ENCODE assay signal across 8 cellular contexts in the genomic region with DNA sequence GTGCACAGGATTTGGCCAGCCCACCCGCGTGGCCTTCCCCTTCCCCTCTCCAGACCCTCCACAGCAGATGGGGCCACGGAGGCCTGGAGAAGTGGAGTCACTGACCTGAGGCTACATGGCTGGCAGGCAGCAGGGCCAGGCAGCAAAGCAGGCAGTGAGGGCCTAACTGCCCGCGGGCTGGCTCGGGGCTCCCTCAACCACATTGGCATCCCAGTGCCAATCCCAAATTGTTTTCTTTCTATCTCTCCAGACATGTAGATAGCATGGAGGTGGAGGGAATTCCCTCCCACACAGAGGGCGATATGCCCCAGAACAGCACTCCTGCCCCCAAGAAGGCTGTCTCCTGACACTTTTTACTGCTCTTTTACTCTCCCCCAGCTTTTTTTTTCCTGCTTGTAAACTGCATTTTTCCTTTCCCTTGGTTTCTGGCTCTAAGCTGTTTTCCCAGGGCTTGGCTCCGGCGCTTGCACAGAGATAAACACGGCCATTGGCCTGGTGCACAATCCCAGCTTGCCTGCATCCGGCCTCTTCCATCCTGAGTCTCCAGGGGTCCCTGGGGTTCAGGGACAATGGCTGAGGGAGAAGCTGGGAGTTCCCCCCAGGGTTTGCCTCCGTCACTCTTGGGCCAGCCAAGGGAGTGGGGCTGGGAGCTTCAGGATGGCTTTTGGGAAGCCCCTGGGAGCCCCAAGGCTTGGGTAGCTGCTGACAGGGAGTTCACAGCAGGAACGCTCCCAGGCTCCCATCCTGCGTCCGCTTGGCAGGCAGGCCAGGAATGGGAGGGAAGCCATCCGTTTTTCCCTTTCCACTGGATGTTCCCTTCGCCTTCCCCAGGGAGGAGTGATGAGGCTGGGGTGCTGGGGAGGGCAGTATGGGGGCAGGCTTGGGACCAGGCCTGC. TPM values are rescaled to one million over a fixed set of nuclear protein-coding genes. Genes with fewer than 3 reads are reported as not detected.
DNase-seq lines count a peak whose midpoint lies in the region; TF ChIP-seq lines count a peak whose summit lies in the region.

No MANE protein-coding gene starts in this region.

- peak; percentile 39 for DNase-seq in NCI-H1092 treated with DMSO at 0.1 percent for 48 hours (lab: John Stamatoyannopoulos, UW)
- no peak for DNase-seq in NCI-H1092 (lab: John Stamatoyannopoulos, UW)
- peak; percentile 66 for DNase-seq in fibroblast of pulmonary artery (ENCODE audit: low read depth)
- no peak for DNase-seq in neural crest cell (ENCODE audit: low read depth, low spot score)
- no peak for DNase-seq in activated effector memory CD4-positive, alpha-beta T cell treated with anti-CD3 and anti-CD28 coated beads, Interleukin-2, amount 50 U/mL, for 16 hours
- DNase-seq in DMS53 (lab: John Stamatoyannopoulos, UW), result no peak
- DNase-seq in NCI-H748 (lab: John Stamatoyannopoulos, UW; ENCODE audit: unreplicated experiment), result no peak
- no peak for DNase-seq in activated CD4-positive, CD25-positive, alpha-beta regulatory T cell (lab: John Stamatoyannopoulos, UW)

- H3K4me1 Mint-ChIP-seq in neural crest cell, result peaks cover 24% of the 10 kb centered on the region

- no peaks in the 10 kb centered on the region for H3K27me3 Mint-ChIP-seq in neural crest cell (ENCODE audit: low read depth)

- H3K4me3 Mint-ChIP-seq in neural crest cell, result no peak overlapping the region

- H3K4me3 ChIP-seq in fibroblast of pulmonary artery (replicated peaks; ENCODE audit: low read depth, low read length), result no peak overlapping the region

- H3K9me3 Mint-ChIP-seq in neural crest cell, result no peaks in the 10 kb centered on the region

- TF ChIP-seq CTCF in fibroblast of pulmonary artery (IDR thresholded peaks at IDR 0.05; ENCODE audit: low read length, missing control alignments) (no peak), neural crest cell (conservative IDR thresholded peaks at IDR 0.05) (no peak)

- peaks cover 2% of the 10 kb centered on the region for H3K36me3 Mint-ChIP-seq in neural crest cell (ENCODE audit: low read depth)

- peak overlapping the region; percentile 3 for H3K27ac Mint-ChIP-seq in neural crest cell (ENCODE audit: unreplicated experiment)

RNA-seq across cellular contexts. Expression of gene EPHX1, which starts 7.0 kb away (rescaled TPM):
- total RNA-seq in neural crest cell, result 15.4 and 15.8 TPM in 2 replicates

RNA-seq across cellular contexts. Expression of gene SRP9, which starts 39.3 kb away (rescaled TPM):
- 480 and 482 TPM in 2 replicates for total RNA-seq in neural crest cell

Comparison
In these comparisons a context has a peak if more than half of its experiments do, and no peak if none do; other contexts are left out.
1. DNase-seq: peak in NCI-H1092 treated with DMSO at 0.1 percent for 48 hours (single experiment) and fibroblast of pulmonary artery (single experiment); none in NCI-H1092 (single experiment), neural crest cell (single experiment), activated effector memory CD4-positive, alpha-beta T cell treated with anti-CD3 and anti-CD28 coated beads, Interleukin-2, amount 50 U/mL, for 16 hours (single experiment), DMS53 (single experiment), NCI-H748 (single experiment) and activated CD4-positive, CD25-positive, alpha-beta regulatory T cell (0 of 4).